8 cellular contexts compared by ENCODE assay signal in the genomic region with DNA sequence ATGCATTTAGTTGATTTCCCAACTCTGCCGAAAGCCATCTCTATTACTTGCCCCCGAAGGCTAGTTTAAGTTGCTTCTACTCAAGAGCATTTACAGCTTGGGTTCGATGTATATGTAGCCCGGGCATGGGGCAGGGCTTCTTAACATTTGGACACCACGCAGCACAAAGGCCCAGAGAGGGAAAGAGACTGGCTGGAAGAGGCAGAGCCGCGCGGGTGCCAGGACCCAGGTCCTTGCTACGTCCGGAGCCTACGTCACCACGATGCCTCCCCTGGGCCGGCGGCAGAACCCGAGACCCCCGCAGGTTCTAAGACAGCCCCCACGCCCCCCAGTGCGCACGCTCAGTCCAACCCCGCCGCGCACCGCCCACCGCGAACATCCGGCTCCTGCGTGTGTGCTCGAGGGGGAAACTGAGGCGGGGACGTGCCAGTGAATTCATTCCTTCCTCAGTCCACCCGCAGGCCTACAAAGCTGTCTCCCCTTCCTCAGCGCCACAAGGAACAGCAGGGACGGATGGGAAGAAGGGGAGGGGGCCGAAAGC. TPM values are rescaled to one million over a fixed set of nuclear protein-coding genes. Genes with fewer than 3 reads are reported as not detected.
DNase-seq lines count a peak whose midpoint lies in the region; ATAC-seq and TF ChIP-seq lines count a peak whose summit lies in the region.

No MANE protein-coding gene starts in this region.

- DNase-seq in D341Med (ENCODE audit: low spot score), result peak; percentile 81
- peak; percentile 58 for DNase-seq in HT1080 (ENCODE audit: low read depth)
- DNase-seq in SJCRH30, result peak; percentile 67 to 75
- peak; percentile 71 for DNase-seq in colonic mucosa
- DNase-seq in left lung, result peak; percentile 73 to 90
- DNase-seq in stimulated activated naive CD8-positive, alpha-beta T cell treated with anti-CD3 and anti-CD28 coated beads, Interleukin-15, Interleukin-2, amounts not matched to agents 100 U/mL and 50 U/mL, for 24 hours, result peak; percentile 72

- TF ChIP-seq CTCF in colonic mucosa (IDR thresholded peaks at IDR 0.05) (no peak), left lung (IDR thresholded peaks at IDR 0.05) (no peak)

- intact Hi-C loops in colonic mucosa (cut with DNase I) (loop anchor here (5.0 kb wide), 1 partner anchor 42 kb away; a partner anchor contains a TSS), left lung (cut with DNase I) (no loop called here)

- H3K36me3 ChIP-seq in SJCRH30, result peaks cover 9% of the 10 kb centered on the region; the same call in 1 of the 2 replicates
- peaks cover 3% of the 10 kb centered on the region for H3K36me3 ChIP-seq in colonic mucosa
- H3K36me3 ChIP-seq in left lung, result peaks cover 0 to 24% of the 10 kb centered on the region in 2 donors

- H3K4me1 ChIP-seq in SJCRH30, result peaks cover 3% of the 10 kb centered on the region
- no peaks in the 10 kb centered on the region for H3K4me1 ChIP-seq in colonic mucosa
- peaks cover 5 to 32% of the 10 kb centered on the region in 2 donors for H3K4me1 ChIP-seq in left lung

- peak overlapping the region; percentile 93 to 99 for H3K9ac ChIP-seq in colonic mucosa (ENCODE audit: low read depth in 2 of 2, low read length in 2 of 2)

- ATAC-seq in GM19455 (IDR thresholded peaks at IDR 0.05; ENCODE audit: unreplicated experiment), result peak; percentile 14
- peak; percentile 27 for ATAC-seq in left lung
- peak; percentile 20 for ATAC-seq in stimulated activated naive CD8-positive, alpha-beta T cell treated with anti-CD3 and anti-CD28 coated beads, Interleukin-15, Interleukin-2, amounts not matched to agents 100 U/mL and 50 U/mL, for 24 hours
- no peak for ATAC-seq in GM18517 (IDR thresholded peaks at IDR 0.05; ENCODE audit: unreplicated experiment)

- H3K4me3 ChIP-seq in SJCRH30 (peak overlapping the region; percentile 99), colonic mucosa (peak overlapping the region; percentile 98), left lung (peak overlapping the region; percentile 95 to 99)

- H3K9me3 ChIP-seq in SJCRH30 (replicated peaks) (no peaks in the 10 kb centered on the region), colonic mucosa (no peaks in the 10 kb centered on the region), left lung (no peaks in the 10 kb centered on the region)

- H3K27me3 ChIP-seq in SJCRH30 (no peaks in the 10 kb centered on the region), colonic mucosa (no peaks in the 10 kb centered on the region), left lung (no peaks in the 10 kb centered on the region)

- H3K27ac ChIP-seq in SJCRH30 (peak overlapping the region; percentile 100), colonic mucosa (peak overlapping the region; percentile 100), left lung (peak overlapping the region; percentile 100)

RNA-seq across cellular contexts. Expression of a gene that starts 0.4 kb away (rescaled TPM):
- total RNA-seq in HT1080 (2014; rRNA removed; shearing (Covaris generic)), result 12.4 and 17.7 TPM in 2 replicates
- polyA plus RNA-seq in HT1080 (2015; cell fraction: cytosol; rRNA removed), result 32.3 and 36.5 TPM in 2 replicates
- polyA plus RNA-seq in HT1080 (2015; cell fraction: nucleus; rRNA removed), result 25.4 and 27.3 TPM in 2 replicates
- total RNA-seq in SJCRH30 (2014; rRNA removed; shearing (Covaris generic)), result 20.6 and 21.7 TPM in 2 replicates
- total RNA-seq in colonic mucosa, result 10 to 100 TPM; 28.9 to 33.6 TPM
- 10 to 100 TPM; 26.1 to 33.0 TPM for total RNA-seq in left lung

RNA-seq across cellular contexts. Expression of a gene that starts 22.2 kb away (rescaled TPM):
- 0.16 TPM in 1 of 2 replicates, not detected in the other for total RNA-seq in HT1080 (2014; rRNA removed; shearing (Covaris generic))
- 0.75 and 0.85 TPM in 2 replicates for polyA plus RNA-seq in HT1080 (2015; cell fraction: cytosol; rRNA removed)
- 0.65 and 0.87 TPM in 2 replicates for polyA plus RNA-seq in HT1080 (2015; cell fraction: nucleus; rRNA removed)
- total RNA-seq in SJCRH30 (2014; rRNA removed; shearing (Covaris generic)), result 14.5 and 15.6 TPM in 2 replicates
- total RNA-seq in colonic mucosa, result 10 to 100 TPM; 17.4 to 36.2 TPM
- 100 to 1,000 TPM; 162 to 172 TPM for total RNA-seq in left lung

RNA-seq across cellular contexts. Expression of a gene that starts 37.9 kb away (rescaled TPM):
- 13.6 and 18.0 TPM in 2 replicates for total RNA-seq in HT1080 (2014; rRNA removed; shearing (Covaris generic))
- 10.1 and 10.5 TPM in 2 replicates for polyA plus RNA-seq in HT1080 (2015; cell fraction: cytosol; rRNA removed)
- polyA plus RNA-seq in HT1080 (2015; cell fraction: nucleus; rRNA removed), result 35.0 and 42.8 TPM in 2 replicates
- total RNA-seq in SJCRH30 (2014; rRNA removed; shearing (Covaris generic)), result 12.5 and 14.2 TPM in 2 replicates
- total RNA-seq in colonic mucosa, result 10 to 100 TPM; 11.3 to 22.1 TPM
- 10 to 100 TPM; 15.3 to 23.3 TPM for total RNA-seq in left lung

RNA-seq across cellular contexts. Expression of a gene that starts 43.0 kb away (rescaled TPM):
- total RNA-seq in HT1080 (2014; rRNA removed; shearing (Covaris generic)), result 84.1 and 115 TPM in 2 replicates
- 137 and 144 TPM in 2 replicates for polyA plus RNA-seq in HT1080 (2015; cell fraction: cytosol; rRNA removed)
- 282 and 323 TPM in 2 replicates for polyA plus RNA-seq in HT1080 (2015; cell fraction: nucleus; rRNA removed)
- total RNA-seq in SJCRH30 (2014; rRNA removed; shearing (Covaris generic)), result 85.2 and 91.4 TPM in 2 replicates
- total RNA-seq in colonic mucosa, result 100 to 1,000 TPM; 273 to 366 TPM
- 100 to 1,000 TPM; 234 to 268 TPM for total RNA-seq in left lung

RNA-seq across cellular contexts. Expression of a gene that starts 43.1 kb away (rescaled TPM):
- 1.3 and 2.1 TPM in 2 replicates for total RNA-seq in HT1080 (2014; rRNA removed; shearing (Covaris generic))
- 1.8 and 3.0 TPM in 2 replicates for polyA plus RNA-seq in HT1080 (2015; cell fraction: cytosol; rRNA removed)
- polyA plus RNA-seq in HT1080 (2015; cell fraction: nucleus; rRNA removed), result 5.5 and 9.3 TPM in 2 replicates
- total RNA-seq in SJCRH30 (2014; rRNA removed; shearing (Covaris generic)), result 3.9 and 6.7 TPM in 2 replicates
- total RNA-seq in colonic mucosa, result 1 to 10 TPM; 3.5 to 4.0 TPM
- total RNA-seq in left lung, result 1 to 10 TPM; 4.0 to 4.3 TPM

Comparison
In these comparisons a context has a peak if more than half of its experiments do, and no peak if none do; other contexts are left out.
1. RNA of a gene that starts 22.2 kb away (total RNA-seq): 162 to 172 TPM in left lung, 17.4 to 36.2 TPM in colonic mucosa and 14.5 to 15.6 TPM in SJCRH30; 0.16 TPM in HT1080; every median in the first group is over 10 times any median in the second.
2. Peak in every context shown above with its lines, with median percentiles within 50 percentile points of each other: DNase-seq, H3K27ac ChIP-seq and H3K4me3 ChIP-seq.